8 cellular contexts compared by ENCODE assay signal in genomic region chr5:40689442-40689841, GRCh38. TPM values are rescaled to one million over a fixed set of nuclear protein-coding genes. Genes with fewer than 3 reads are reported as not detected.
A peak's percentile ranks its signal among the peaks of the same experiment; 100 is the strongest.
DNase-seq lines count a peak whose midpoint lies in the region; ATAC-seq, FAIRE-seq and TF ChIP-seq lines count a peak whose summit lies in the region.

No MANE protein-coding gene starts in this region.

- H3K27me3 ChIP-seq in K562 (ENCODE audit: control insufficient read depth in 2 of 2, insufficient read depth in 2 of 2, low read length in 2 of 2): no peaks in the 10 kb centered on the region
- no peaks in the 10 kb centered on the region for H3K27me3 ChIP-seq in mesenchymal stem cell (ENCODE audit: control insufficient read depth in 1 of 2, insufficient read depth in 1 of 2, low read length in 2 of 2)

- H3K4me3 ChIP-seq in K562: no peak overlapping the region
- no peak overlapping the region for H3K4me3 ChIP-seq in mesenchymal stem cell (ENCODE audit: insufficient read depth in 1 of 2, low read depth in 1 of 2, low read length in 2 of 2)

- no peaks in the 10 kb centered on the region for H3K79me2 ChIP-seq in K562 (ENCODE audit: control insufficient read depth, insufficient read depth, low read length)

- H2BK120ac ChIP-seq in mesenchymal stem cell (ENCODE audit: low read depth, low read length): no peak overlapping the region

- H3K4me1 ChIP-seq in K562 (replicated peaks in 1 of 2; ENCODE audit: control insufficient read depth in 2 of 2, insufficient read depth in 2 of 2, low read length in 2 of 2) (no peaks in the 10 kb centered on the region), mesenchymal stem cell (ENCODE audit: control insufficient read depth, insufficient read depth, low read depth, low read length) (peaks cover 2% of the 10 kb centered on the region)

- H2AFZ ChIP-seq in K562 (ENCODE audit: low read depth, low read length) (no peak overlapping the region), mesenchymal stem cell (ENCODE audit: low read depth, low read length) (no peak overlapping the region)

- ATAC-seq in GM21786 (IDR thresholded peaks at IDR 0.05; ENCODE audit: unreplicated experiment) (peak; percentile 59), K562 (peak; percentile 63), GM19467 (IDR thresholded peaks at IDR 0.05; ENCODE audit: unreplicated experiment) (no peak)

- H3K23ac ChIP-seq in mesenchymal stem cell (ENCODE audit: low read length in 2 of 2): no peak overlapping the region

- H3K36me3 ChIP-seq in K562 (ENCODE audit: control insufficient read depth, insufficient read depth, low read length) (no peaks in the 10 kb centered on the region), mesenchymal stem cell (ENCODE audit: control insufficient read depth in 1 of 2, insufficient read depth in 2 of 2, low read depth in 1 of 2, low read length in 2 of 2) (peaks cover 14 to 15% of the 10 kb centered on the region in 2 experiments)

- TF ChIP-seq RAD21 in K562 (CRISPR knock-in tag; conservative IDR thresholded peaks at IDR 0.05 in 1 of 2, IDR thresholded peaks at IDR 0.05 in 1 of 2): no peak

- BruUV-seq in K562 (replicated peaks; lab: Mats Ljungman, UMichigan): no TSS peak

- H3K27ac ChIP-seq in K562 (ENCODE audit: extremely low read depth, low read depth, low read length) (no peak overlapping the region), mesenchymal stem cell (ENCODE audit: low read length, poor library complexity, severe bottlenecking) (no peak overlapping the region)

- POLR2A ChIA-PET in K562 (lab: Yijun Ruan, JAX): interaction anchor here (0.6 to 0.7 kb wide), 2 partner anchors 10 to 1197 kb away, joined by 3 read pairs; partner anchors contain the start of gene PTGER4

- WGBS in K562 (ENCODE audit: insufficient coverage, low coverage, missing lambda C conversion rate): 0% methylated on average over 3 of the region's 3 CpGs
- 7% methylated on average over 2 of the region's 3 CpGs for WGBS in mesenchymal stem cell

- H3K4ac ChIP-seq in mesenchymal stem cell (ENCODE audit: low read depth in 1 of 2, low read length in 2 of 2): no peak overlapping the region

- no peaks in the 10 kb centered on the region for H4K20me1 ChIP-seq in K562 (replicated peaks; ENCODE audit: control insufficient read depth, insufficient read depth, low read length)

- TF ChIP-seq POLR2A in K562 (conservative IDR thresholded peaks at IDR 0.05): no peak

- H3K14ac ChIP-seq in mesenchymal stem cell (ENCODE audit: low read length in 2 of 2): no peak overlapping the region

- no peak overlapping the region for H2BK5ac ChIP-seq in mesenchymal stem cell (ENCODE audit: low read depth, low read length, poor library complexity, severe bottlenecking)

- no peak overlapping the region for H2AK5ac ChIP-seq in mesenchymal stem cell (ENCODE audit: low read length, severe bottlenecking)

- TF ChIP-seq CTCF in K562 (IDR thresholded peaks at IDR 0.05 in 2 of 3, conservative IDR thresholded peaks at IDR 0.05 in 1 of 3; ENCODE audit: insufficient read depth in 2 of 3, low read depth in 1 of 3, low read length in 3 of 3): no peak

- H3K4me2 ChIP-seq in K562 (ENCODE audit: insufficient read depth, low read length) (no peak overlapping the region), mesenchymal stem cell (ENCODE audit: low read length, poor library complexity, severe bottlenecking) (no peak overlapping the region)

- no peak overlapping the region for H2BK15ac ChIP-seq in mesenchymal stem cell (ENCODE audit: low read depth, poor library complexity, severe bottlenecking)

- H3K9me3 ChIP-seq in K562 (replicated peaks; ENCODE audit: control insufficient read depth, insufficient read depth, low read depth, low read length) (no peaks in the 10 kb centered on the region), mesenchymal stem cell (ENCODE audit: control insufficient read depth, low read length) (no peaks in the 10 kb centered on the region)

- in situ Hi-C loops in K562 (cut with MboI): loop anchor here (25.0 kb wide), 1 partner anchor 752 kb away; no protein-coding TSS in a partner anchor

- intact Hi-C loops in K562 (cut with micrococcal nuclease): loop anchor here (2.0 to 10.0 kb wide), 3 partner anchors 189 to 1087 kb away; no protein-coding TSS in a partner anchor

- H3K9ac ChIP-seq in K562 (ENCODE audit: insufficient read depth in 1 of 2, low read depth in 2 of 2, low read length in 2 of 2): no peak overlapping the region
- peak overlapping the region; percentile 68 for H3K9ac ChIP-seq in mesenchymal stem cell (ENCODE audit: low read length)

- no peaks in the 10 kb centered on the region for H3K9me1 ChIP-seq in K562 (ENCODE audit: control insufficient read depth, insufficient read depth, low read length)

- H4K8ac ChIP-seq in mesenchymal stem cell (ENCODE audit: low read length): no peak overlapping the region

- no peak overlapping the region for H2BK12ac ChIP-seq in mesenchymal stem cell (ENCODE audit: low read length in 2 of 2)

- FAIRE-seq in K562 (lab: Jason Lieb, UNC): peak; percentile 55

- CTCF ChIA-PET in K562 (lab: Yijun Ruan, JAX; ENCODE audit: low intra/inter-chr PET ratio): interaction anchor here (1.0 kb wide), 1 partner anchor 47 kb away, joined by 3 read pairs; no protein-coding TSS in a partner anchor

- no peak overlapping the region for H4K91ac ChIP-seq in mesenchymal stem cell (ENCODE audit: low read length)

- no peak for TF ChIP-seq EP300 in K562 (IDR thresholded peaks at IDR 0.05; ENCODE audit: low read length)

- H3K18ac ChIP-seq in mesenchymal stem cell (ENCODE audit: low read depth in 1 of 2, low read length in 2 of 2): no peak overlapping the region

- DNase-seq in DMS53 treated with DMSO at 0.1 percent for 48 hours (lab: John Stamatoyannopoulos, UW; ENCODE audit: unreplicated experiment) (peak; percentile 86), NCI-H446 treated with DMSO at 0.1 percent for 48 hours (lab: John Stamatoyannopoulos, UW) (peak; percentile 17), K562 (ENCODE audit: extremely low read depth in 1 of 4, low spot score in 3 of 4) (peak in 3 of 4 experiments; percentile 18 to 61 (median 26)), mesenchymal stem cell (peak; percentile 92), medulla oblongata (ENCODE audit: extremely low spot score) (no peak), OCI-M2 (lab: John Stamatoyannopoulos, UW; ENCODE audit: unreplicated experiment) (no peak)

- H3K79me1 ChIP-seq in mesenchymal stem cell (replicated peaks; ENCODE audit: low read length, poor library complexity, severe bottlenecking): peaks cover 8% of the 10 kb centered on the region

TF ChIP-seq in K562, 482 proteins besides CTCF, POLR2A, EP300 and RAD21 (continues in another document):
- peak; percentile 55; the same call in 1 of the 2 replicates for TF ChIP-seq DPF2 (IDR thresholded peaks at IDR 0.05)
- TF ChIP-seq JUND (IDR thresholded peaks at IDR 0.05; ENCODE audit: borderline replicate concordance, low read depth, low read length): peak; percentile 91
- peak; percentile 94 for TF ChIP-seq JUND (tag; IDR thresholded peaks at IDR 0.05; ENCODE audit: borderline replicate concordance, low read depth, low read length)
- peak; percentile 25; the same call in 1 of the 2 replicates for TF ChIP-seq NFE2 (IDR thresholded peaks at IDR 0.05; ENCODE audit: low read depth)
- no peak for TF ChIP-seq E2F5 (CRISPR knock-in tag; IDR thresholded peaks at IDR 0.05)
- no peak for TF ChIP-seq TCF7 (IDR thresholded peaks at IDR 0.05; ENCODE audit: borderline replicate concordance)
- TF ChIP-seq MAX (CRISPR knock-in tag; IDR thresholded peaks at IDR 0.05): no peak
- TF ChIP-seq FOSL1 (tag; conservative IDR thresholded peaks at IDR 0.05): peak; percentile 98
- peak; percentile 48; the same call in 1 of the 2 replicates for TF ChIP-seq SOX6 (IDR thresholded peaks at IDR 0.05)
- TF ChIP-seq NR3C1 (CRISPR knock-in tag; IDR thresholded peaks at IDR 0.05): no peak

RNA-seq across cellular contexts. Expression of gene PTGER4, which starts 9.7 kb away (rescaled TPM):
- not detected in 2 replicates for total RNA-seq in K562 (2011; cell fraction: chromatin; rRNA removed; ENCODE audit: low replicate concordance)
- total RNA-seq in K562 (2011; cell fraction: nucleolus; rRNA removed): not detected in 2 replicates
- not detected in 2 replicates for total RNA-seq in K562 (2011; cell fraction: nucleoplasm; rRNA removed)
- total RNA-seq in K562 (2014; rRNA removed) (not detected in 2 replicates), K562 (2014; rRNA removed; fragmentation: Illumina TruSeq; extraction: Trizol) (not detected in 2 replicates), K562 (2015; rRNA removed; fragmentation: Illumina TruSeq; extraction: Trizol) (not detected in 2 replicates), K562 (2021) (0.11 and 0.31 TPM in 2 replicates)
- polyA plus RNA-seq in K562 (2011; rRNA removed) (not detected in 2 replicates), K562 (2014; fragmentation: Illumina TruSeq; extraction: Trizol) (not detected in 2 replicates), K562 (2014; fragmentation: Nextera tagmentation; extraction: Ambion mirVana) (not detected), K562 (2014; rRNA removed) (not detected in 2 replicates)
- polyA plus RNA-seq in K562 (2011; cell fraction: cytosol; rRNA removed): not detected in 2 replicates
- polyA plus RNA-seq in K562 (2011; cell fraction: nucleus; rRNA removed): not detected in 2 replicates
- polyA plus RNA-seq in K562 (2012): not detected in 2 replicates
- not detected in 2 replicates for polyA minus RNA-seq in K562 (2011; rRNA and poly(A)+ RNA removed)
- not detected in 2 replicates for polyA minus RNA-seq in K562 (2011; cell fraction: cytosol; rRNA and poly(A)+ RNA removed)
- not detected in 2 replicates for polyA minus RNA-seq in K562 (2011; cell fraction: nucleus; rRNA and poly(A)+ RNA removed)
- 9.9 TPM for polyA plus RNA-seq in mesenchymal stem cell (2013, experiment 1 of 2)
- polyA plus RNA-seq in mesenchymal stem cell (2013, experiment 2 of 2): 10.4 TPM

Comparison
In these comparisons a context has a peak if more than half of its experiments do, and no peak if none do; other contexts are left out.
1. DNase-seq: peak in DMS53 treated with DMSO at 0.1 percent for 48 hours (single experiment), NCI-H446 treated with DMSO at 0.1 percent for 48 hours (single experiment), K562 (3 of 4) and mesenchymal stem cell (single experiment); none in medulla oblongata (single experiment) and OCI-M2 (single experiment).